In genomic region chr12:113333877-113334785, GRCh38 we compare ENCODE assay signal across 8 cellular contexts. TPM values are rescaled to one million over a fixed set of nuclear protein-coding genes. Genes with fewer than 3 reads are reported as not detected.
A peak's percentile ranks its signal among the peaks of the same experiment; 100 is the strongest.
DNase-seq lines count a peak whose midpoint lies in the region; ATAC-seq and TF ChIP-seq lines count a peak whose summit lies in the region.

No MANE protein-coding gene starts in this region.

- H3K4me1 ChIP-seq in KMS-11 (ENCODE audit: low read depth, poor library complexity, severe bottlenecking) (no peaks in the 10 kb centered on the region), adrenal gland (replicated peaks in 1 of 2) (peaks cover 11 to 24% of the 10 kb centered on the region in 2 donors)

- no peak for ATAC-seq in HG02610 (IDR thresholded peaks at IDR 0.05; ENCODE audit: unreplicated experiment)
- no peak for ATAC-seq in GM18858 (IDR thresholded peaks at IDR 0.05; ENCODE audit: unreplicated experiment)

- peak overlapping the region; percentile 72 for H2AFZ ChIP-seq in KMS-11 (ENCODE audit: low read depth)

- TF ChIP-seq CTCF in KMS-11 (conservative IDR thresholded peaks at IDR 0.05; ENCODE audit: low read depth, low read length) (no peak), adrenal gland (IDR thresholded peaks at IDR 0.05) (no peak)

- no peak overlapping the region for H3K9ac ChIP-seq in KMS-11

- peak overlapping the region; percentile 39 for H3K4me2 ChIP-seq in KMS-11

- H3K9me3 ChIP-seq in adrenal gland (replicated peaks in 1 of 3) (no peaks in the 10 kb centered on the region), iPS-18c (ENCODE audit: control insufficient read depth, insufficient read depth, low read length) (no peaks in the 10 kb centered on the region)

- no peak overlapping the region for H3K27ac ChIP-seq in KMS-11
- peak overlapping the region; percentile 67 to 94 (median 87) for H3K27ac ChIP-seq in adrenal gland

- peaks cover 40% of the 10 kb centered on the region for H3K4me1 Mint-ChIP-seq in activated naive CD4-positive, alpha-beta T cell treated with anti-CD3 and anti-CD28 coated beads, Interleukin-2, amount 10 ng/mL, durations not matched to agents 7 days and 5 days

- H3K4me3 ChIP-seq in KMS-11 (IDR thresholded peaks at IDR 0.05; ENCODE audit: insufficient read depth, low read depth, low read length) (no peak overlapping the region), adrenal gland (peak overlapping the region; percentile 39 to 93 (median 85)), iPS-18c (ENCODE audit: insufficient read depth, low read depth, low read length) (peak overlapping the region; percentile 59)

- CTCF ChIA-PET in activated naive CD4-positive, alpha-beta T cell treated with anti-CD3 and anti-CD28 coated beads, Interleukin-2, amount 10 ng/mL, durations not matched to agents 7 days and 5 days (lab: Charles Lee), result interaction anchor here (1.0 to 1.7 kb wide), 4 partner anchors 15 to 92 kb away, joined by 3 to 4 read pairs (median 3); no protein-coding TSS in a partner anchor

- DNase-seq in activated naive CD4-positive, alpha-beta T cell treated with anti-CD3 and anti-CD28 coated beads, Interleukin-2, amount 10 ng/mL, durations not matched to agents 7 days and 5 days, result peak; percentile 34
- DNase-seq in activated naive CD4-positive, alpha-beta T cell (lab: John Stamatoyannopoulos, UW), result no peak
- peak in 6 of 7 donors; percentile 46 to 72 (median 58) for DNase-seq in adrenal gland
- peak; percentile 27 for DNase-seq in stimulated activated CD8-positive, alpha-beta memory T cell treated with anti-CD3 and anti-CD28 coated beads, Interleukin-4, amount 100 ng/mL, for 48 hours

- H3K27me3 ChIP-seq in KMS-11 (ENCODE audit: insufficient read depth, low read depth) (no peaks in the 10 kb centered on the region), adrenal gland (no peaks in the 10 kb centered on the region)

- H3K4me3 Mint-ChIP-seq in activated naive CD4-positive, alpha-beta T cell treated with anti-CD3 and anti-CD28 coated beads, Interleukin-2, amount 10 ng/mL, durations not matched to agents 7 days and 5 days, result peak overlapping the region; percentile 90

- intact Hi-C loops in adrenal gland (cut with DNase I), result no loop called here

- 12 to 20% (median 13%) methylated on average over 19 to 27 of the region's 27 CpGs for WGBS in adrenal gland, 4 donors

- no peaks in the 10 kb centered on the region for H4K20me1 ChIP-seq in KMS-11 (ENCODE audit: insufficient read depth)

- H3K36me3 Mint-ChIP-seq in activated naive CD4-positive, alpha-beta T cell treated with anti-CD3 and anti-CD28 coated beads, Interleukin-2, amount 10 ng/mL, durations not matched to agents 7 days and 5 days, result peaks cover 28% of the 10 kb centered on the region

- peak in 1 of 2 donors; percentile 7 for TF ChIP-seq POLR2A in adrenal gland (IDR thresholded peaks at IDR 0.05)

- no peaks in the 10 kb centered on the region for H3K79me2 ChIP-seq in KMS-11 (ENCODE audit: insufficient read depth, low read depth)

- no peaks in the 10 kb centered on the region for H3K36me3 ChIP-seq in KMS-11 (ENCODE audit: insufficient read depth)
- H3K36me3 ChIP-seq in adrenal gland (replicated peaks in 1 of 2), result peaks cover 0 to 37% of the 10 kb centered on the region in 2 donors

- peak overlapping the region; percentile 88 for H3K27ac Mint-ChIP-seq in activated naive CD4-positive, alpha-beta T cell treated with anti-CD3 and anti-CD28 coated beads, Interleukin-2, amount 10 ng/mL, durations not matched to agents 7 days and 5 days

- H3K27me3 Mint-ChIP-seq in activated naive CD4-positive, alpha-beta T cell treated with anti-CD3 and anti-CD28 coated beads, Interleukin-2, amount 10 ng/mL, durations not matched to agents 7 days and 5 days, result peaks cover 18% of the 10 kb centered on the region

- no peaks in the 10 kb centered on the region for H3K9me3 Mint-ChIP-seq in activated naive CD4-positive, alpha-beta T cell treated with anti-CD3 and anti-CD28 coated beads, Interleukin-2, amount 10 ng/mL, durations not matched to agents 7 days and 5 days

RNA-seq across cellular contexts. Expression of gene SLC8B1, which starts 0.8 kb away (rescaled TPM):
- total RNA-seq in adrenal gland, result 100 to 1,000 TPM; 125 to 286 (median 172) TPM
- 100 to 1,000 TPM; 194 to 288 (median 216) TPM for polyA plus RNA-seq in adrenal gland

RNA-seq across cellular contexts. Expression of gene PLBD2, which starts 24.3 kb away (rescaled TPM):
- 100 to 1,000 TPM; 243 to 416 (median 352) TPM for total RNA-seq in adrenal gland
- 100 to 1,000 TPM; 128 to 467 (median 142) TPM for polyA plus RNA-seq in adrenal gland

Comparison
In these comparisons a context has a peak if more than half of its experiments do, and no peak if none do; other contexts are left out.
1. DNase-seq: peak in activated naive CD4-positive, alpha-beta T cell treated with anti-CD3 and anti-CD28 coated beads, Interleukin-2, amount 10 ng/mL, durations not matched to agents 7 days and 5 days (single experiment), adrenal gland (6 of 7) and stimulated activated CD8-positive, alpha-beta memory T cell treated with anti-CD3 and anti-CD28 coated beads, Interleukin-4, amount 100 ng/mL, for 48 hours (single experiment); none in activated naive CD4-positive, alpha-beta T cell (0 of 4).